ENCODE assay signal across 1 cellular context in genomic region chr7:23011222-23011924, GRCh38.
TF ChIP-seq lines count a peak whose summit lies in the region.

No MANE protein-coding gene starts in this region.

TF ChIP-seq in H1, 55 proteins besides CTCF, POLR2A, EP300 and RAD21:
- TF ChIP-seq ATF3 (IDR thresholded peaks at IDR 0.05; ENCODE audit: insufficient read depth, low read depth, low read length) (no peak), SRF (IDR thresholded peaks at IDR 0.05; ENCODE audit: low read depth, low read length) (no peak), BRCA1 (IDR thresholded peaks at IDR 0.05; ENCODE audit: low read depth, low read length) (no peak), ASH2L (IDR thresholded peaks at IDR 0.05; ENCODE audit: low read length) (no peak), BACH1 (IDR thresholded peaks at IDR 0.05; ENCODE audit: low read length) (no peak), SP2 (IDR thresholded peaks at IDR 0.05; ENCODE audit: low read length) (no peak), USF2 (IDR thresholded peaks at IDR 0.05; ENCODE audit: low read length) (no peak), KDM4A (IDR thresholded peaks at IDR 0.05; ENCODE audit: low read depth, low read length, severe bottlenecking) (no peak), CBX8 (IDR thresholded peaks at IDR 0.05; ENCODE audit: borderline replicate concordance, low read depth, low read length) (no peak), SP4 (IDR thresholded peaks at IDR 0.05; ENCODE audit: low read length) (no peak), SIX5 (IDR thresholded peaks at IDR 0.05; ENCODE audit: low read depth, low read length) (no peak), YY1 (IDR thresholded peaks at IDR 0.05; ENCODE audit: low read depth, low read length) (no peak), POLR2AphosphoS5 (IDR thresholded peaks at IDR 0.05; ENCODE audit: low read depth, low read length) (no peak)
